ENCODE assay signal across 18 cellular contexts in the genomic region with DNA sequence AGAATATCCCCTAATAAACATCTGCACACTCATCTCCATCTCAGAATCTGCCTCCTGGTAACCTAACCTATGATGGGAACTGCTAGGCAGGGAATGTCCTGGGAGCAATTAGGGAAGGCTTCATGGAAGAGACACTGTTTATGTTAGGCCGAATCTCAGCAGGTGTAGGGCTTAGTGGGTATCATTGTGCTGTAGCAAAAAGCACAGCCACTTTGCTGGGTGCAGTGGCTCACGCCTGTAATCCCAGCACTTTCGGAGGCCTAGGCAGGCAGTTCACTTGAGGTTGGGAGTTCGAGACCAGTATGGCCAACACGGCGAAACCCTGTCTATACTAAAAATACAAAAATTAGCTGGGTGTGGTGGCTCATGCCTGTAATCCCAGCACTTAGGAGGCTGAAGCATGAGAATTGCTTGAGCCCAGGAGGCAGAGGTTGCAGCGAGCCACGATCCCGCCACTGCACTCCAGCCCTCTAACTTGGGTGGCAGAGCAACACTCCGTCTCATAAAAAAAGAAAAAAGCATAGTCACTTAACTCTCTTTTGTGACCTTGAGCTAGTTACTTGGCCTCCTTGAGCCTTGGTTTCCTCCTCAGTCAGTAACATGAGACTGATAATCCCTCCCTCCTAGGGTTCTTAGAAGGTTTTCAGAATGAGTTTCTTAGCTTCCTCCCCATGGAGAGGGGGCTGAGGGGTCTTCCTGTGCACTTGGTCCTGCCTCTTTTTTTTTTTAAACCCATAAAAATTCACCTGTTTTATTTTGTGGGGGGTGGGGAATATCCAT. TPM values are rescaled to one million over a fixed set of nuclear protein-coding genes. Genes with fewer than 3 reads are reported as not detected.
DNase-seq lines count a peak whose midpoint lies in the region; ATAC-seq, FAIRE-seq and TF ChIP-seq lines count a peak whose summit lies in the region.
"Had no signal": no experiment of that assay in that cellular context is flagged by ENCODE, and none has a peak within 500 bp of the region (broad histone marks: within the 10 kb centered on the region; RNA-seq: fewer than 3 reads in every experiment).

No MANE protein-coding gene starts in this region.

- peaks cover 41% of the 10 kb centered on the region for H3K4me1 ChIP-seq in HepG2 (ENCODE audit: insufficient read depth, low read length)
- H3K4me1 ChIP-seq in right lobe of liver, result no peaks in the 10 kb centered on the region
- H3K4me1 ChIP-seq in astrocyte (ENCODE audit: insufficient read depth, low read length), result peaks cover 13% of the 10 kb centered on the region
- peaks cover 2 to 20% (median 14%) of the 10 kb centered on the region in 4 donors for H3K4me1 ChIP-seq in transverse colon

- no peak overlapping the region for H3K27ac ChIP-seq in HepG2 (ENCODE audit: extremely low read length, insufficient read depth, low read length)
- H3K27ac ChIP-seq in right lobe of liver, result no peak overlapping the region
- peak overlapping the region; percentile 52 for H3K27ac ChIP-seq in astrocyte (ENCODE audit: low read depth, low read length)
- H3K27ac ChIP-seq in transverse colon, result no peak overlapping the region
- H3K27ac ChIP-seq: BLaER1 treated with 17β-estradiol and CSF1 and Interleukin-3, amounts not matched to agents 10 nM and 100 nM; HL-60; KMS-11 had no signal

- WGBS in HepG2 (ENCODE audit: low lambda C conversion rate), result 94% methylated on average over 10 of the region's 10 CpGs
- WGBS in right lobe of liver (ENCODE audit: insufficient coverage, low coverage, low lambda C conversion rate, missing lambda C conversion rate), result 93% methylated on average over 6 of the region's 10 CpGs
- WGBS in transverse colon (ENCODE audit: low coverage in 1 of 2), 2 donors, result 91 to 100% methylated on average over 1 to 10 of the region's 10 CpGs

- no peaks in the 10 kb centered on the region for H3K9me3 ChIP-seq in HepG2 (ENCODE audit: low read length)
- H3K9me3 ChIP-seq in right lobe of liver, result no peaks in the 10 kb centered on the region
- H3K9me3 ChIP-seq in astrocyte (ENCODE audit: insufficient read depth, low read depth, low read length), result no peaks in the 10 kb centered on the region
- H3K9me3 ChIP-seq in transverse colon, result no peaks in the 10 kb centered on the region
- H3K9me3 ChIP-seq: BLaER1 treated with 17β-estradiol and CSF1 and Interleukin-3, amounts not matched to agents 10 nM and 100 nM had no signal

- TF ChIP-seq POLR2A in HepG2 (IDR thresholded peaks at IDR 0.05; ENCODE audit: insufficient read depth in 1 of 2, low read depth in 2 of 2, low read length in 2 of 2), result peak in 1 of 2 experiments; percentile 59; a peak in 3 of 4 replicates
- no peak for TF ChIP-seq POLR2A in right lobe of liver (IDR thresholded peaks at IDR 0.05)
- no peak for TF ChIP-seq POLR2A in transverse colon (IDR thresholded peaks at IDR 0.05)

- POLR2A ChIA-PET in HepG2 (lab: Yijun Ruan, JAX), result interaction anchor here (0.6 to 7.8 kb wide), 2 partner anchors 16 to 21 kb away, joined by 3 to 139 read pairs; no protein-coding TSS in a partner anchor

- H3K27me3 Mint-ChIP-seq in astrocyte (ENCODE audit: low read depth, unreplicated experiment), result peaks cover 2% of the 10 kb centered on the region
- peaks cover 7% of the 10 kb centered on the region for H3K27me3 Mint-ChIP-seq in neural crest cell (ENCODE audit: low read depth)

- H3K4me3 Mint-ChIP-seq in astrocyte (ENCODE audit: unreplicated experiment) (no peak overlapping the region), neural crest cell (peak overlapping the region; percentile 25)

- BruUV-seq in HepG2 (replicated peaks; lab: Mats Ljungman, UMichigan), result no TSS peak

- intact Hi-C loops in HepG2 (cut with micrococcal nuclease; ENCODE audit: unreplicated experiment) (loop anchor here (1.0 kb wide), 1 partner anchor 26 kb away; no protein-coding TSS in a partner anchor), right lobe of liver (cut with DNase I) (no loop called here), transverse colon (cut with DNase I; ENCODE audit: low total_unique reads) (no loop called here)

- TF ChIP-seq RAD21 in HepG2 (CRISPR knock-in tag; IDR thresholded peaks at IDR 0.05), result no peak

- TF ChIP-seq EP300 in HepG2 (IDR thresholded peaks at IDR 0.05; ENCODE audit: low read depth in 2 of 2, low read length in 2 of 2) (no peak), HepG2 (CRISPR knock-in tag; IDR thresholded peaks at IDR 0.05; ENCODE audit: borderline replicate concordance) (no peak), transverse colon (IDR thresholded peaks at IDR 0.05; ENCODE audit: low read depth) (no peak)

- no peak overlapping the region for H2AFZ ChIP-seq in HepG2 (ENCODE audit: low read length)
- no peak overlapping the region for H2AFZ ChIP-seq in astrocyte (ENCODE audit: low read depth, low read length)

- H3K4me1 Mint-ChIP-seq in astrocyte (ENCODE audit: low read depth, unreplicated experiment) (peaks cover 4% of the 10 kb centered on the region), neural crest cell (peaks cover 4% of the 10 kb centered on the region)

- FAIRE-seq in HepG2 (lab: Jason Lieb, UNC), result no peak
- no peak for FAIRE-seq in astrocyte (lab: Jason Lieb, UNC)
- FAIRE-seq: D721Med had no signal

- H4K20me1 ChIP-seq in HepG2 (ENCODE audit: insufficient read depth, low read length), result peaks cover 11% of the 10 kb centered on the region; the same call in 1 of the 2 replicates
- H4K20me1 ChIP-seq in astrocyte (ENCODE audit: insufficient read depth, low read length), result no peaks in the 10 kb centered on the region

- H3K36me3 Mint-ChIP-seq in astrocyte (ENCODE audit: low read depth, unreplicated experiment) (peaks cover 2% of the 10 kb centered on the region), neural crest cell (ENCODE audit: low read depth) (no peaks in the 10 kb centered on the region)

- H3K9me3 Mint-ChIP-seq in astrocyte (ENCODE audit: unreplicated experiment) (no peaks in the 10 kb centered on the region), neural crest cell (no peaks in the 10 kb centered on the region)
- H3K9me3 Mint-ChIP-seq: CD8-positive, alpha-beta memory T cell had no signal

- CTCF ChIA-PET in HepG2 (lab: Yijun Ruan, JAX; ENCODE audit: low intra/inter-chr PET ratio, low total read pairs), result no interaction called here

- H3K27me3 ChIP-seq in HepG2 (ENCODE audit: control insufficient read depth in 1 of 2, insufficient read depth in 2 of 2, low read length in 2 of 2), result no peaks in the 10 kb centered on the region; a peak in 1 of 5 replicates
- no peaks in the 10 kb centered on the region for H3K27me3 ChIP-seq in right lobe of liver
- no peaks in the 10 kb centered on the region for H3K27me3 ChIP-seq in astrocyte (ENCODE audit: insufficient read depth, low read length)
- no peaks in the 10 kb centered on the region for H3K27me3 ChIP-seq in transverse colon

- H3K79me2 ChIP-seq in HepG2 (ENCODE audit: insufficient read depth, low read length), result peaks cover 14% of the 10 kb centered on the region
- H3K79me2 ChIP-seq in astrocyte (ENCODE audit: insufficient read depth, low read length), result no peaks in the 10 kb centered on the region

- no peak overlapping the region for H3K9ac ChIP-seq in HepG2 (ENCODE audit: insufficient read depth, low read depth, low read length)
- H3K9ac ChIP-seq in astrocyte (ENCODE audit: low read length), result no peak overlapping the region
- H3K9ac ChIP-seq: BLaER1 treated with 17β-estradiol and CSF1 and Interleukin-3, amounts not matched to agents 10 nM and 100 nM; KMS-11 had no signal

- H3K27ac Mint-ChIP-seq in astrocyte (ENCODE audit: unreplicated experiment) (no peak overlapping the region), neural crest cell (ENCODE audit: unreplicated experiment) (no peak overlapping the region)

- in situ Hi-C loops in HepG2 (cut with HindIII; ENCODE audit: extremely low pct_ligation_motif_present, low pct_unique_long_range_greater_than_20kb) (loop anchor here (25.0 kb wide), 1 partner anchor 358 kb away; the partner anchor contains the start of genes ATP5IF1 and DNAJC8), transverse colon (cut with MboI; ENCODE audit: low pct_ligation_motif_present in 1 of 4, low pct_unique_long_range_greater_than_20kb in 1 of 4, low sequenced_read_pairs in 3 of 4) (no loop called here)

- H3K36me3 ChIP-seq in HepG2 (replicated peaks in 1 of 2; ENCODE audit: control insufficient read depth in 1 of 2, insufficient read depth in 2 of 2, low read length in 2 of 2), result no peaks in the 10 kb centered on the region; a peak in 2 of 5 replicates
- H3K36me3 ChIP-seq in right lobe of liver, result no peaks in the 10 kb centered on the region
- H3K36me3 ChIP-seq in astrocyte (ENCODE audit: insufficient read depth, low read length), result no peaks in the 10 kb centered on the region
- H3K36me3 ChIP-seq in transverse colon, result no peaks in the 10 kb centered on the region

- no peak for DNase-seq in HepG2 (ENCODE audit: low spot score)
- DNase-seq in right lobe of liver, result no peak
- DNase-seq in astrocyte (ENCODE audit: low read depth), result no peak
- DNase-seq in neural crest cell (ENCODE audit: low read depth, low spot score), result no peak
- DNase-seq in pons (ENCODE audit: low spot score), result no peak
- no peak for DNase-seq in transverse colon
- DNase-seq: DMS79, H7, NCI-H1694, NCI-H510A treated with DMSO at 0.1 percent for 48 hours, SHP77 treated with DMSO at 0.1 percent for 48 hours had no signal

- TF ChIP-seq CTCF in HepG2 (CRISPR knock-in tag; IDR thresholded peaks at IDR 0.05) (no peak), right lobe of liver (IDR thresholded peaks at IDR 0.05) (no peak), astrocyte (IDR thresholded peaks at IDR 0.05; ENCODE audit: insufficient read depth, low read depth, low read length) (no peak), neural crest cell (conservative IDR thresholded peaks at IDR 0.05) (no peak), transverse colon (IDR thresholded peaks at IDR 0.05) (no peak)

- H3K4me3 ChIP-seq in HepG2 (replicated peaks in 1 of 3; ENCODE audit: insufficient read depth in 1 of 3, low read depth in 2 of 3, low read length in 3 of 3) (no peak overlapping the region), right lobe of liver (no peak overlapping the region), astrocyte (ENCODE audit: insufficient read depth, low read depth, low read length) (no peak overlapping the region), transverse colon (no peak overlapping the region)
- H3K4me3 ChIP-seq: BLaER1 treated with 17β-estradiol and CSF1 and Interleukin-3, amounts not matched to agents 10 nM and 100 nM had no signal

- no peak overlapping the region; the same call in 1 of the 2 replicates for H3K4me2 ChIP-seq in HepG2 (ENCODE audit: low read depth, low read length)
- H3K4me2 ChIP-seq in astrocyte (ENCODE audit: low read length), result no peak overlapping the region
- H3K4me2 ChIP-seq: KMS-11 had no signal

- ATAC-seq in HepG2, result no peak
- ATAC-seq in right lobe of liver, result no peak

RNA-seq across cellular contexts. Expression of gene RAB42, which starts 3.5 kb away (rescaled TPM):
- 10.3 and 10.4 TPM in 2 replicates for total RNA-seq in HepG2 (2016; rRNA removed; fragmentation: Illumina TruSeq; extraction: Trizol)
- total RNA-seq in HepG2 (2016; cell fraction: cytosol; rRNA removed; fragmentation: Illumina TruSeq; extraction: Trizol; ENCODE audit: low read depth), result 2.2 and 3.5 TPM in 2 replicates
- total RNA-seq in HepG2 (2016; cell fraction: insoluble cytoplasmic fraction; rRNA removed; fragmentation: Illumina TruSeq; extraction: Trizol), result 10.9 and 11.3 TPM in 2 replicates
- 8.9 and 9.7 TPM in 2 replicates for total RNA-seq in HepG2 (2016; cell fraction: membrane; rRNA removed; fragmentation: Illumina TruSeq; extraction: Trizol)
- total RNA-seq in HepG2 (2016; cell fraction: nucleus; rRNA removed; fragmentation: Illumina TruSeq; extraction: Trizol), result 4.5 and 6.4 TPM in 2 replicates
- 166 and 170 TPM in 2 replicates for polyA plus RNA-seq in HepG2 (2011; rRNA removed)
- polyA plus RNA-seq in HepG2 (2011; cell fraction: cytosol; rRNA removed), result 190 and 230 TPM in 2 replicates
- 40.5 and 59.0 TPM in 2 replicates for polyA plus RNA-seq in HepG2 (2011; cell fraction: nucleus; rRNA removed)
- 39.3 and 44.1 TPM in 2 replicates for polyA plus RNA-seq in HepG2 (2012)
- polyA plus RNA-seq in HepG2 (2016; cell fraction: cytosol; fragmentation: Illumina TruSeq; extraction: Trizol; ENCODE audit: low read depth), result 3.5 and 4.2 TPM in 2 replicates
- polyA plus RNA-seq in HepG2 (2016; cell fraction: insoluble cytoplasmic fraction; fragmentation: Illumina TruSeq; extraction: Trizol; ENCODE audit: low read depth), result 10.3 and 11.6 TPM in 2 replicates
- 7.3 and 8.0 TPM in 2 replicates for polyA plus RNA-seq in HepG2 (2016; cell fraction: membrane; fragmentation: Illumina TruSeq; extraction: Trizol; ENCODE audit: low read depth)
- 9.3 and 9.9 TPM in 2 replicates for polyA plus RNA-seq in HepG2 (2016; cell fraction: nucleus; fragmentation: Illumina TruSeq; extraction: Trizol; ENCODE audit: insufficient read depth, low read depth)
- polyA minus RNA-seq in HepG2 (2011; rRNA and poly(A)+ RNA removed; ENCODE audit: low replicate concordance), result 0.44 and 146 TPM in 2 replicates
- 79.2 and 84.6 TPM in 2 replicates for polyA minus RNA-seq in HepG2 (2011; cell fraction: cytosol; rRNA and poly(A)+ RNA removed)
- 22.8 and 32.4 TPM in 2 replicates for polyA minus RNA-seq in HepG2 (2011; cell fraction: nucleus; rRNA and poly(A)+ RNA removed)
- 10 to 100 TPM in 1 of 6 experiments, 1 to 10 TPM in 2, under 1 TPM in 3; 0.28 to 12.0 (median 1.2) TPM for total RNA-seq in right lobe of liver
- total RNA-seq in astrocyte, result 1.2 and 2.1 TPM in 2 replicates
- total RNA-seq in neural crest cell, result 1.5 and 2.8 TPM in 2 replicates
- total RNA-seq in transverse colon, result 10 to 100 TPM in 1 of 4 donors, 1 to 10 TPM in 2, not detected in 1; 5.3 to 14.2 (median 5.6) TPM
- total RNA-seq: A172 had no signal
- polyA plus RNA-seq: CD8-positive, alpha-beta memory T cell had no signal

RNA-seq across cellular contexts. Expression of gene TRNAU1AP, which starts 42.7 kb away (rescaled TPM):
- total RNA-seq in HepG2 (2016; rRNA removed; fragmentation: Illumina TruSeq; extraction: Trizol), result 28.3 and 29.0 TPM in 2 replicates
- 6.3 and 7.3 TPM in 2 replicates for total RNA-seq in HepG2 (2016; cell fraction: cytosol; rRNA removed; fragmentation: Illumina TruSeq; extraction: Trizol; ENCODE audit: low read depth)
- total RNA-seq in HepG2 (2016; cell fraction: insoluble cytoplasmic fraction; rRNA removed; fragmentation: Illumina TruSeq; extraction: Trizol), result 25.1 and 26.9 TPM in 2 replicates
- total RNA-seq in HepG2 (2016; cell fraction: membrane; rRNA removed; fragmentation: Illumina TruSeq; extraction: Trizol), result 9.7 and 10.6 TPM in 2 replicates
- 16.7 and 17.0 TPM in 2 replicates for total RNA-seq in HepG2 (2016; cell fraction: nucleus; rRNA removed; fragmentation: Illumina TruSeq; extraction: Trizol)
- 40.5 and 42.9 TPM in 2 replicates for polyA plus RNA-seq in HepG2 (2011; rRNA removed)
- 21.1 and 22.7 TPM in 2 replicates for polyA plus RNA-seq in HepG2 (2011; cell fraction: cytosol; rRNA removed)
- 49.6 and 57.0 TPM in 2 replicates for polyA plus RNA-seq in HepG2 (2011; cell fraction: nucleus; rRNA removed)
- polyA plus RNA-seq in HepG2 (2012), result 19.2 and 20.5 TPM in 2 replicates
- 7.3 and 8.6 TPM in 2 replicates for polyA plus RNA-seq in HepG2 (2016; cell fraction: cytosol; fragmentation: Illumina TruSeq; extraction: Trizol; ENCODE audit: low read depth)
- polyA plus RNA-seq in HepG2 (2016; cell fraction: insoluble cytoplasmic fraction; fragmentation: Illumina TruSeq; extraction: Trizol; ENCODE audit: low read depth), result 29.9 and 35.0 TPM in 2 replicates
- 9.6 and 11.2 TPM in 2 replicates for polyA plus RNA-seq in HepG2 (2016; cell fraction: membrane; fragmentation: Illumina TruSeq; extraction: Trizol; ENCODE audit: low read depth)
- 32.0 and 34.2 TPM in 2 replicates for polyA plus RNA-seq in HepG2 (2016; cell fraction: nucleus; fragmentation: Illumina TruSeq; extraction: Trizol; ENCODE audit: insufficient read depth, low read depth)
- polyA minus RNA-seq in HepG2 (2011; rRNA and poly(A)+ RNA removed; ENCODE audit: low replicate concordance), result 7.9 and 23.4 TPM in 2 replicates
- 4.7 and 6.0 TPM in 2 replicates for polyA minus RNA-seq in HepG2 (2011; cell fraction: cytosol; rRNA and poly(A)+ RNA removed)
- polyA minus RNA-seq in HepG2 (2011; cell fraction: nucleus; rRNA and poly(A)+ RNA removed), result 25.8 and 37.4 TPM in 2 replicates
- total RNA-seq in right lobe of liver, result 10 to 100 TPM in 1 of 6 experiments, 1 to 10 TPM in 5; 5.2 to 14.8 (median 7.3) TPM
- total RNA-seq in astrocyte, result 20.5 and 21.7 TPM in 2 replicates
- total RNA-seq in neural crest cell, result 36.1 and 39.2 TPM in 2 replicates
- 10 to 100 TPM in 2 of 4 donors, 1 to 10 TPM in 2; 4.1 to 25.4 (median 12.4) TPM for total RNA-seq in transverse colon

RNA-seq across cellular contexts. Expression of gene TAF12, which starts 47.3 kb away (rescaled TPM):
- 17.1 and 24.2 TPM in 2 replicates for total RNA-seq in HepG2 (2016; rRNA removed; fragmentation: Illumina TruSeq; extraction: Trizol)
- 11.2 and 13.5 TPM in 2 replicates for total RNA-seq in HepG2 (2016; cell fraction: cytosol; rRNA removed; fragmentation: Illumina TruSeq; extraction: Trizol; ENCODE audit: low read depth)
- 17.3 and 23.0 TPM in 2 replicates for total RNA-seq in HepG2 (2016; cell fraction: insoluble cytoplasmic fraction; rRNA removed; fragmentation: Illumina TruSeq; extraction: Trizol)
- total RNA-seq in HepG2 (2016; cell fraction: membrane; rRNA removed; fragmentation: Illumina TruSeq; extraction: Trizol), result 15.4 and 19.0 TPM in 2 replicates
- total RNA-seq in HepG2 (2016; cell fraction: nucleus; rRNA removed; fragmentation: Illumina TruSeq; extraction: Trizol), result 5.0 and 7.5 TPM in 2 replicates
- 15.7 and 16.3 TPM in 2 replicates for polyA plus RNA-seq in HepG2 (2011; rRNA removed)
- polyA plus RNA-seq in HepG2 (2011; cell fraction: cytosol; rRNA removed), result 12.7 and 16.7 TPM in 2 replicates
- 3.6 and 5.7 TPM in 2 replicates for polyA plus RNA-seq in HepG2 (2011; cell fraction: nucleus; rRNA removed)
- 11.2 and 11.6 TPM in 2 replicates for polyA plus RNA-seq in HepG2 (2012)
- polyA plus RNA-seq in HepG2 (2016; cell fraction: cytosol; fragmentation: Illumina TruSeq; extraction: Trizol; ENCODE audit: low read depth), result 9.1 and 13.2 TPM in 2 replicates
- 27.3 and 28.3 TPM in 2 replicates for polyA plus RNA-seq in HepG2 (2016; cell fraction: insoluble cytoplasmic fraction; fragmentation: Illumina TruSeq; extraction: Trizol; ENCODE audit: low read depth)
- 13.7 and 19.3 TPM in 2 replicates for polyA plus RNA-seq in HepG2 (2016; cell fraction: membrane; fragmentation: Illumina TruSeq; extraction: Trizol; ENCODE audit: low read depth)
- polyA plus RNA-seq in HepG2 (2016; cell fraction: nucleus; fragmentation: Illumina TruSeq; extraction: Trizol; ENCODE audit: insufficient read depth, low read depth), result 9.2 and 11.2 TPM in 2 replicates
- 3.7 and 10.8 TPM in 2 replicates for polyA minus RNA-seq in HepG2 (2011; rRNA and poly(A)+ RNA removed; ENCODE audit: low replicate concordance)
- polyA minus RNA-seq in HepG2 (2011; cell fraction: cytosol; rRNA and poly(A)+ RNA removed), result 4.5 and 6.4 TPM in 2 replicates
- polyA minus RNA-seq in HepG2 (2011; cell fraction: nucleus; rRNA and poly(A)+ RNA removed), result 3.9 and 6.5 TPM in 2 replicates
- total RNA-seq in right lobe of liver, result 10 to 100 TPM in 4 of 6 experiments, 1 to 10 TPM in 2; 7.8 to 12.0 (median 10.3) TPM
- 25.9 and 26.8 TPM in 2 replicates for total RNA-seq in astrocyte
- 25.2 and 27.7 TPM in 2 replicates for total RNA-seq in neural crest cell
- total RNA-seq in transverse colon, result 10 to 100 TPM; 13.8 to 19.5 (median 15.2) TPM

RNA-seq across cellular contexts. Expression of gene RNU11, which starts 52.8 kb away (rescaled TPM):
- total RNA-seq in HepG2 (2016; rRNA removed; fragmentation: Illumina TruSeq; extraction: Trizol) (not detected in 2 replicates), right lobe of liver (not detected), astrocyte (not detected in 2 replicates), neural crest cell (not detected in 2 replicates), transverse colon (not detected)
- total RNA-seq in HepG2 (2016; cell fraction: cytosol; rRNA removed; fragmentation: Illumina TruSeq; extraction: Trizol; ENCODE audit: low read depth), result not detected in 2 replicates
- not detected in 2 replicates for total RNA-seq in HepG2 (2016; cell fraction: insoluble cytoplasmic fraction; rRNA removed; fragmentation: Illumina TruSeq; extraction: Trizol)
- not detected in 2 replicates for total RNA-seq in HepG2 (2016; cell fraction: membrane; rRNA removed; fragmentation: Illumina TruSeq; extraction: Trizol)
- not detected in 2 replicates for total RNA-seq in HepG2 (2016; cell fraction: nucleus; rRNA removed; fragmentation: Illumina TruSeq; extraction: Trizol)
- not detected in 2 replicates for polyA plus RNA-seq in HepG2 (2011; rRNA removed)
- not detected in 2 replicates for polyA plus RNA-seq in HepG2 (2011; cell fraction: cytosol; rRNA removed)
- not detected in 2 replicates for polyA plus RNA-seq in HepG2 (2011; cell fraction: nucleus; rRNA removed)
- not detected in 2 replicates for polyA plus RNA-seq in HepG2 (2012)
- not detected in 2 replicates for polyA plus RNA-seq in HepG2 (2016; cell fraction: cytosol; fragmentation: Illumina TruSeq; extraction: Trizol; ENCODE audit: low read depth)
- not detected in 2 replicates for polyA plus RNA-seq in HepG2 (2016; cell fraction: insoluble cytoplasmic fraction; fragmentation: Illumina TruSeq; extraction: Trizol; ENCODE audit: low read depth)
- polyA plus RNA-seq in HepG2 (2016; cell fraction: membrane; fragmentation: Illumina TruSeq; extraction: Trizol; ENCODE audit: low read depth), result not detected in 2 replicates
- polyA plus RNA-seq in HepG2 (2016; cell fraction: nucleus; fragmentation: Illumina TruSeq; extraction: Trizol; ENCODE audit: insufficient read depth, low read depth), result not detected in 2 replicates
- polyA minus RNA-seq in HepG2 (2011; rRNA and poly(A)+ RNA removed; ENCODE audit: low replicate concordance), result not detected in 2 replicates
- polyA minus RNA-seq in HepG2 (2011; cell fraction: cytosol; rRNA and poly(A)+ RNA removed), result 128 and 411 TPM in 2 replicates
- not detected in 2 replicates for polyA minus RNA-seq in HepG2 (2011; cell fraction: nucleus; rRNA and poly(A)+ RNA removed)
- total RNA-seq: A172; CD8-positive, alpha-beta memory T cell; H7; M059J had no signal
- polyA plus RNA-seq: CD8-positive, alpha-beta memory T cell had no signal
